8 cellular contexts compared by ENCODE assay signal in genomic region chr3:59559721-59560514, GRCh38.
DNase-seq lines count a peak whose midpoint lies in the region; ATAC-seq and TF ChIP-seq lines count a peak whose summit lies in the region.

No MANE protein-coding gene starts in this region.

- H3K4me3 Mint-ChIP-seq in activated B cell treated with CpG ODN at 0.5 μM for 24 hours (no peak overlapping the region), T-helper 17 cell (no peak overlapping the region)
- no peak overlapping the region for H3K4me3 Mint-ChIP-seq in stimulated activated naive CD8-positive, alpha-beta T cell treated with anti-CD3 and anti-CD28 coated beads, Interleukin-15, Interleukin-2, amounts not matched to agents 100 ng/mL and 50 ng/mL, for 24 hours

- no peaks in the 10 kb centered on the region for H3K4me1 Mint-ChIP-seq in activated B cell treated with CpG ODN at 0.5 μM for 24 hours
- peaks cover 24% of the 10 kb centered on the region for H3K4me1 Mint-ChIP-seq in stimulated activated naive CD8-positive, alpha-beta T cell treated with anti-CD3 and anti-CD28 coated beads, Interleukin-15, Interleukin-2, amounts not matched to agents 100 ng/mL and 50 ng/mL, for 24 hours (ENCODE audit: low read depth)
- no peaks in the 10 kb centered on the region for H3K4me1 Mint-ChIP-seq in T-helper 17 cell

- no peaks in the 10 kb centered on the region for H3K9me3 Mint-ChIP-seq in activated B cell treated with CpG ODN at 0.5 μM for 24 hours
- H3K9me3 Mint-ChIP-seq in stimulated activated naive CD8-positive, alpha-beta T cell treated with anti-CD3 and anti-CD28 coated beads, Interleukin-15, Interleukin-2, amounts not matched to agents 100 ng/mL and 50 ng/mL, for 24 hours, result no peaks in the 10 kb centered on the region

- H3K27me3 Mint-ChIP-seq in activated B cell treated with CpG ODN at 0.5 μM for 24 hours (no peaks in the 10 kb centered on the region), T-helper 17 cell (no peaks in the 10 kb centered on the region)
- no peaks in the 10 kb centered on the region for H3K27me3 Mint-ChIP-seq in stimulated activated naive CD8-positive, alpha-beta T cell treated with anti-CD3 and anti-CD28 coated beads, Interleukin-15, Interleukin-2, amounts not matched to agents 100 ng/mL and 50 ng/mL, for 24 hours

- H3K9me3 ChIP-seq in T-helper 17 cell (ENCODE audit: control insufficient read depth, low read length, poor library complexity, severe bottlenecking), result no peaks in the 10 kb centered on the region

- POLR2A ChIA-PET in activated B cell treated with CpG ODN at 0.5 μM for 24 hours (lab: Charles Lee), result no interaction called here

- no peak overlapping the region for H3K27ac Mint-ChIP-seq in activated B cell treated with CpG ODN at 0.5 μM for 24 hours
- peak overlapping the region; percentile 89 for H3K27ac Mint-ChIP-seq in stimulated activated naive CD8-positive, alpha-beta T cell treated with anti-CD3 and anti-CD28 coated beads, Interleukin-15, Interleukin-2, amounts not matched to agents 100 ng/mL and 50 ng/mL, for 24 hours
- no peak overlapping the region for H3K27ac Mint-ChIP-seq in T-helper 17 cell

- no peaks in the 10 kb centered on the region for H3K36me3 Mint-ChIP-seq in activated B cell treated with CpG ODN at 0.5 μM for 24 hours (ENCODE audit: low read depth)
- no peaks in the 10 kb centered on the region for H3K36me3 Mint-ChIP-seq in stimulated activated naive CD8-positive, alpha-beta T cell treated with anti-CD3 and anti-CD28 coated beads, Interleukin-15, Interleukin-2, amounts not matched to agents 100 ng/mL and 50 ng/mL, for 24 hours (ENCODE audit: low read depth)
- H3K36me3 Mint-ChIP-seq in T-helper 17 cell (ENCODE audit: low read depth), result peaks cover 5% of the 10 kb centered on the region

- intact Hi-C loops in activated B cell treated with CpG ODN at 0.5 μM for 24 hours (cut with micrococcal nuclease), result no loop called here

- CTCF ChIA-PET in activated B cell treated with CpG ODN at 0.5 μM for 24 hours (lab: Charles Lee), result interaction anchor here (1.9 kb wide), 1 partner anchor 15 kb away, joined by 7 read pairs; no protein-coding TSS in a partner anchor

- DNase-seq in activated naive CD4-positive, alpha-beta T cell treated with Interleukin-2 at 50 U/mL for 16 hours, result peak; percentile 21
- DNase-seq in activated naive CD4-positive, alpha-beta T cell (lab: John Stamatoyannopoulos, UW), result no peak
- DNase-seq in activated B cell treated with CpG ODN at 0.5 μM for 24 hours (no peak), foreskin melanocyte (peak; percentile 57), T-helper 17 cell (no peak)

- TF ChIP-seq CTCF in activated B cell treated with CpG ODN at 0.5 μM for 24 hours (IDR thresholded peaks at IDR 0.05), result no peak

- ATAC-seq in activated B cell treated with CpG ODN at 0.5 μM for 24 hours (ENCODE audit: low read depth) (peak; percentile 34), GM19463 (IDR thresholded peaks at IDR 0.05; ENCODE audit: unreplicated experiment) (no peak), T-helper 17 cell (no peak), GM18858 (IDR thresholded peaks at IDR 0.05; ENCODE audit: unreplicated experiment) (no peak)

Comparison
In these comparisons a context has a peak if more than half of its experiments do, and no peak if none do; other contexts are left out.
1. DNase-seq: peak in activated naive CD4-positive, alpha-beta T cell treated with Interleukin-2 at 50 U/mL for 16 hours (single experiment) and foreskin melanocyte (single experiment); none in activated naive CD4-positive, alpha-beta T cell (0 of 4), activated B cell treated with CpG ODN at 0.5 μM for 24 hours (single experiment) and T-helper 17 cell (0 of 3).